Comparison of ENCODE assay signal across 17 cellular contexts in the genomic region with DNA sequence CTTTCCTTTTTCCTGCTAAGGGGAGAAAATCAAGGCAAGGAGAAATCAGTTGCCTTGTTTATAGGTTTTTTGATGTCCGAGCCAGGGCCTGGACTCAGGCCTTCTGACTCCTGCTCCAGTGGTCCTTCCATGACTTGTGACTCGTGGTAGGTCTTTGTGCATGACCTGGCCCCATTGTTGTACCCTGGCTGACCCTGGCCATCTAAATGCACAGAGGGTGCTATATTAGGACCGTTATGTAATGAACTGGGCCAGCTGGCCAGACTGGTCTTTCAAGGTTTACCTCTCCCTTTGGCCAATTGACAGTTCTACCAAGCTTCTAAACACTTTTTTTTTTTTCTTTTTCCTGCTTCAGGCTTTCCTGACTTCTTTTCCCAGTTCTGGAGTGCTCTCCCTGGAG.
DNase-seq lines count a peak whose midpoint lies in the region; ATAC-seq, FAIRE-seq and TF ChIP-seq lines count a peak whose summit lies in the region.
"Had no signal": no experiment of that assay in that cellular context is flagged by ENCODE, and none has a peak within 500 bp of the region (broad histone marks: within the 10 kb centered on the region; RNA-seq: fewer than 3 reads in every experiment).

No MANE protein-coding gene starts in this region.

- intact Hi-C loops in PC-9 (cut with micrococcal nuclease; ENCODE audit: unreplicated experiment) (loop anchor here (10.0 kb wide), 1 partner anchor 63 kb away; no protein-coding TSS in a partner anchor), right lobe of liver (cut with DNase I) (no loop called here)

- H3K4me1 ChIP-seq in PC-9 (replicated peaks; ENCODE audit: insufficient read depth) (peaks cover 34% of the 10 kb centered on the region), right lobe of liver (peaks cover 0 to 21% (median 0%) of the 10 kb centered on the region in 4 donors)
- H3K4me1 ChIP-seq: BE2C had no signal

- H3K9me2 ChIP-seq in PC-9 (ENCODE audit: insufficient read depth), result no peaks in the 10 kb centered on the region

- ATAC-seq in right lobe of liver (peak in 3 of 4 donors; percentile 17 to 57 (median 30)), HG02610 (IDR thresholded peaks at IDR 0.05; ENCODE audit: unreplicated experiment) (no peak)
- ATAC-seq in stimulated activated memory B cell treated with anti-CD40 and anti-IgM and Interleukin-4, amounts not matched to agents 10 μg/mL and 1 μg/mL and 100 μg/mL, for 72 hours, result no peak
- no peak for ATAC-seq in effector memory CD8-positive, alpha-beta T cell (replicated peaks)
- ATAC-seq: activated CD8-positive, alpha-beta memory T cell treated with anti-CD3 and anti-CD28 coated beads, Interleukin-2, amount 10 ng/mL, durations not matched to agents 7 days and 5 days had no signal

- no peak overlapping the region for H2AFZ ChIP-seq in PC-9

- CTCF ChIA-PET in PC-9 (lab: Charles Lee), result interaction anchor here (0.7 kb wide), 1 partner anchor 55 kb away, joined by 3 read pairs; no protein-coding TSS in a partner anchor

- peaks cover 55% of the 10 kb centered on the region for H3K36me3 Mint-ChIP-seq in stimulated activated memory B cell treated with anti-CD40 and anti-IgM and Interleukin-4, amounts not matched to agents 10 μg/mL and 1 μg/mL and 100 μg/mL, for 72 hours
- no peaks in the 10 kb centered on the region for H3K36me3 Mint-ChIP-seq in effector memory CD8-positive, alpha-beta T cell (ENCODE audit: insufficient read depth)

- TF ChIP-seq POLR2A in GM12891 (IDR thresholded peaks at IDR 0.05; ENCODE audit: low read depth, low read length) (no peak), right lobe of liver (IDR thresholded peaks at IDR 0.05) (no peak)

- BruUV-seq in PC-9 (replicated peaks; lab: Mats Ljungman, UMichigan), result no TSS peak

- DNase-seq in GM12891 (ENCODE audit: insufficient read length, low spot score), result no peak
- DNase-seq in PC-9, result peak; percentile 70 to 91
- no peak for DNase-seq in right lobe of liver
- DNase-seq in activated gamma-delta T cell treated with Interleukin-2 at 50 U/mL for 16 hours, result no peak
- no peak for DNase-seq in effector memory CD8-positive, alpha-beta T cell
- DNase-seq: activated CD8-positive, alpha-beta memory T cell treated with anti-CD3 and anti-CD28 coated beads, Interleukin-2, amount 10 ng/mL, durations not matched to agents 7 days and 5 days; activated naive CD4-positive, alpha-beta T cell treated with anti-CD3 and anti-CD28 coated beads for 36 hours; BE2C; dermis blood vessel endothelial cell; DMS 273 treated with DMSO at 0.1 percent for 48 hours; kidney; NCI-H2029; NCI-H69; Peyer's patch; SW 1271 had no signal

- H3K27ac ChIP-seq in PC-9, result peak overlapping the region; percentile 58
- no peak overlapping the region for H3K27ac ChIP-seq in right lobe of liver

- H3K4me1 Mint-ChIP-seq in stimulated activated memory B cell treated with anti-CD40 and anti-IgM and Interleukin-4, amounts not matched to agents 10 μg/mL and 1 μg/mL and 100 μg/mL, for 72 hours, result peaks cover 94% of the 10 kb centered on the region
- peaks cover 19 to 28% of the 10 kb centered on the region in 2 donors for H3K4me1 Mint-ChIP-seq in effector memory CD8-positive, alpha-beta T cell (ENCODE audit: low read depth in 2 of 2)

- no peaks in the 10 kb centered on the region for H3K27me3 Mint-ChIP-seq in stimulated activated memory B cell treated with anti-CD40 and anti-IgM and Interleukin-4, amounts not matched to agents 10 μg/mL and 1 μg/mL and 100 μg/mL, for 72 hours
- H3K27me3 Mint-ChIP-seq in effector memory CD8-positive, alpha-beta T cell, result no peaks in the 10 kb centered on the region
- H3K27me3 Mint-ChIP-seq: activated CD8-positive, alpha-beta memory T cell treated with anti-CD3 and anti-CD28 coated beads, Interleukin-2, amount 10 ng/mL, durations not matched to agents 7 days and 5 days had no signal

- peak overlapping the region; percentile 98 for H3K27ac Mint-ChIP-seq in stimulated activated memory B cell treated with anti-CD40 and anti-IgM and Interleukin-4, amounts not matched to agents 10 μg/mL and 1 μg/mL and 100 μg/mL, for 72 hours
- H3K27ac Mint-ChIP-seq in effector memory CD8-positive, alpha-beta T cell, result peak overlapping the region in 1 of 2 donors; percentile 53
- H3K27ac Mint-ChIP-seq: activated CD8-positive, alpha-beta memory T cell treated with anti-CD3 and anti-CD28 coated beads, Interleukin-2, amount 10 ng/mL, durations not matched to agents 7 days and 5 days; activated naive CD4-positive, alpha-beta T cell treated with anti-CD3 and anti-CD28 coated beads for 36 hours had no signal

- peak overlapping the region; percentile 64 for H3K4me2 ChIP-seq in PC-9

- peaks cover 7% of the 10 kb centered on the region for H3K9me3 Mint-ChIP-seq in stimulated activated memory B cell treated with anti-CD40 and anti-IgM and Interleukin-4, amounts not matched to agents 10 μg/mL and 1 μg/mL and 100 μg/mL, for 72 hours
- peaks cover 0 to 2% of the 10 kb centered on the region in 2 donors for H3K9me3 Mint-ChIP-seq in effector memory CD8-positive, alpha-beta T cell
- H3K9me3 Mint-ChIP-seq: activated naive CD4-positive, alpha-beta T cell treated with anti-CD3 and anti-CD28 coated beads for 36 hours had no signal

- H3K27me3 ChIP-seq in PC-9 (ENCODE audit: insufficient read depth, low read depth) (no peaks in the 10 kb centered on the region), right lobe of liver (no peaks in the 10 kb centered on the region)
- H3K27me3 ChIP-seq: BE2C, Peyer's patch had no signal

- H3K4me3 Mint-ChIP-seq in stimulated activated memory B cell treated with anti-CD40 and anti-IgM and Interleukin-4, amounts not matched to agents 10 μg/mL and 1 μg/mL and 100 μg/mL, for 72 hours, result no peak overlapping the region
- no peak overlapping the region for H3K4me3 Mint-ChIP-seq in effector memory CD8-positive, alpha-beta T cell
- H3K4me3 Mint-ChIP-seq: activated CD8-positive, alpha-beta memory T cell treated with anti-CD3 and anti-CD28 coated beads, Interleukin-2, amount 10 ng/mL, durations not matched to agents 7 days and 5 days; activated naive CD4-positive, alpha-beta T cell treated with anti-CD3 and anti-CD28 coated beads for 36 hours had no signal

- H3K36me3 ChIP-seq in PC-9 (ENCODE audit: low read depth) (no peaks in the 10 kb centered on the region), right lobe of liver (no peaks in the 10 kb centered on the region)
- H3K36me3 ChIP-seq: BE2C, Peyer's patch had no signal

- WGBS in right lobe of liver (ENCODE audit: insufficient coverage, low coverage, low lambda C conversion rate, missing lambda C conversion rate), result 27% methylated on average over 3 of the region's 3 CpGs

- H3F3A ChIP-seq in PC-9 (ENCODE audit: insufficient read depth, low read depth), result peaks cover 9% of the 10 kb centered on the region; the same call in 1 of the 2 replicates

- H3K4me3 ChIP-seq in PC-9 (peak overlapping the region; percentile 26; the same call in 1 of the 2 replicates), right lobe of liver (no peak overlapping the region)
- H3K4me3 ChIP-seq: Peyer's patch had no signal

- peak; percentile 31 for FAIRE-seq in GM12891 (lab: Jason Lieb, UNC)
- FAIRE-seq: kidney had no signal

- no peaks in the 10 kb centered on the region for H4K20me1 ChIP-seq in PC-9 (ENCODE audit: insufficient read depth)

- TF ChIP-seq CTCF in PC-9 (conservative IDR thresholded peaks at IDR 0.05) (no peak), right lobe of liver (IDR thresholded peaks at IDR 0.05) (no peak)

- H3K79me2 ChIP-seq in PC-9 (ENCODE audit: low read depth), result no peaks in the 10 kb centered on the region

- H3K9me3 ChIP-seq in PC-9 (ENCODE audit: insufficient read depth, low read depth), result no peaks in the 10 kb centered on the region
- no peaks in the 10 kb centered on the region for H3K9me3 ChIP-seq in right lobe of liver
- H3K9me3 ChIP-seq: BE2C, Peyer's patch had no signal

- POLR2A ChIA-PET in PC-9 (lab: Charles Lee; ENCODE audit: unreplicated experiment), result no interaction called here

TF ChIP-seq in GM12891, 5 proteins besides CTCF, POLR2A, EP300 and RAD21:
- TF ChIP-seq SPI1 (IDR thresholded peaks at IDR 0.05; ENCODE audit: low read depth, low read length), result no peak
- no peak for TF ChIP-seq POLR2AphosphoS5 (IDR thresholded peaks at IDR 0.05; ENCODE audit: low read depth, low read length)
- no peak for TF ChIP-seq POU2F2 (IDR thresholded peaks at IDR 0.05; ENCODE audit: low read depth, low read length)
- no peak for TF ChIP-seq PAX5 (IDR thresholded peaks at IDR 0.05; ENCODE audit: insufficient read depth, low read length, severe bottlenecking)
- no peak for TF ChIP-seq TAF1 (IDR thresholded peaks at IDR 0.05; ENCODE audit: low read depth, low read length)
TF ChIP-seq in GM12891: peak in this region for 0.

Comparison
In these comparisons a context has a peak if more than half of its experiments do, and no peak if none do; other contexts are left out.
1. DNase-seq: peak in PC-9 (2 of 2); none in GM12891 (single experiment), right lobe of liver (0 of 3), activated gamma-delta T cell treated with Interleukin-2 at 50 U/mL for 16 hours (single experiment) and effector memory CD8-positive, alpha-beta T cell (0 of 3).
2. ATAC-seq: peak in right lobe of liver (3 of 4); none in stimulated activated memory B cell treated with anti-CD40 and anti-IgM and Interleukin-4, amounts not matched to agents 10 μg/mL and 1 μg/mL and 100 μg/mL, for 72 hours (single experiment), HG02610 (single experiment) and effector memory CD8-positive, alpha-beta T cell (single experiment).